27 cellular contexts compared by ENCODE assay signal in genomic region chr2:76711490-76711889, GRCh38.
DNase-seq lines count a peak whose midpoint lies in the region; ATAC-seq and TF ChIP-seq lines count a peak whose summit lies in the region.
"Had no signal": no experiment of that assay in that cellular context is flagged by ENCODE, and none has a peak within 500 bp of the region (broad histone marks: within the 10 kb centered on the region; RNA-seq: fewer than 3 reads in every experiment).

No MANE protein-coding gene starts in this region.

- WGBS in stomach, 5 donors = 34 to 43% (median 37%) methylated on average over 2 of the region's 2 CpGs

- no peak overlapping the region for H2AFZ ChIP-seq in Karpas-422 (ENCODE audit: low read length)
- H2AFZ ChIP-seq: GM23248 had no signal

- H3K9me3 ChIP-seq in Karpas-422 (ENCODE audit: low read length) (peaks cover 24% of the 10 kb centered on the region), stomach (no peaks in the 10 kb centered on the region)
- H3K9me3 ChIP-seq: gastrocnemius medialis, right lobe of liver, SJCRH30, suprapubic skin, upper lobe of right lung had no signal

- H3K79me2 ChIP-seq in Karpas-422 (ENCODE audit: low read length) = no peaks in the 10 kb centered on the region

- no peak overlapping the region for H3K27ac ChIP-seq in Karpas-422 (ENCODE audit: low read length)
- H3K27ac ChIP-seq in stomach = no peak overlapping the region
- H3K27ac ChIP-seq: C4-2B, gastrocnemius medialis, GM23248, right lobe of liver, SJCRH30, suprapubic skin, upper lobe of right lung had no signal

- no peaks in the 10 kb centered on the region for H3K9me2 ChIP-seq in Karpas-422 (replicated peaks; ENCODE audit: insufficient read depth, low read length)

- H3K4me1 ChIP-seq in Karpas-422 (ENCODE audit: low read length) (no peaks in the 10 kb centered on the region), stomach (no peaks in the 10 kb centered on the region)
- H3K4me1 ChIP-seq: gastrocnemius medialis, right lobe of liver, SJCRH30, suprapubic skin, upper lobe of right lung had no signal

- intact Hi-C loops in stomach (cut with DNase I; ENCODE audit: low total_unique reads) = no loop called here

- no peaks in the 10 kb centered on the region for H3K36me3 ChIP-seq in Karpas-422 (ENCODE audit: insufficient read depth, low read length)
- H3K36me3 ChIP-seq in stomach = no peaks in the 10 kb centered on the region
- H3K36me3 ChIP-seq: gastrocnemius medialis, right lobe of liver, SJCRH30, suprapubic skin, upper lobe of right lung had no signal

- H3K27me3 ChIP-seq in Karpas-422 (ENCODE audit: low read length) (no peaks in the 10 kb centered on the region), stomach (no peaks in the 10 kb centered on the region)
- H3K27me3 ChIP-seq: gastrocnemius medialis, right lobe of liver, SJCRH30, suprapubic skin, upper lobe of right lung had no signal

- H3K4me3 ChIP-seq in Karpas-422 (ENCODE audit: low read length) (no peak overlapping the region), stomach (no peak overlapping the region)
- H3K4me3 ChIP-seq: gastrocnemius medialis, GM23248, right lobe of liver, SJCRH30, suprapubic skin, upper lobe of right lung had no signal

- TF ChIP-seq CTCF in stomach (IDR thresholded peaks at IDR 0.05) = no peak

- no peak for TF ChIP-seq EP300 in stomach (IDR thresholded peaks at IDR 0.05)

- DNase-seq in Karpas-422 = peak; percentile 23
- peak; percentile 73 for DNase-seq in NCI-H187 treated with DMSO at 0.1 percent for 48 hours (lab: John Stamatoyannopoulos, UW)
- peak; percentile 44 for DNase-seq in NCI-H748 treated with DMSO at 0.1 percent for 48 hours (lab: John Stamatoyannopoulos, UW)
- DNase-seq in iPS-NIHi7 (ENCODE audit: extremely low spot score) = peak; percentile 46
- DNase-seq in foreskin melanocyte = no peak
- DNase-seq in stomach = no peak
- DNase-seq: activated CD4-positive, alpha-beta T cell treated with anti-CD3 and anti-CD28 coated beads, Interleukin-2, amount 50 U/mL, for 1 hour; activated naive CD8-positive, alpha-beta T cell treated with anti-CD3 and anti-CD28 coated beads, Interleukin-2, amount 50 U/mL, for 24 hours; activated T-cell treated with anti-CD3 and anti-CD28 coated beads, Interleukin-2, amount 50 U/mL, for 4 hours; Calu3; central memory CD4-positive, alpha-beta T cell; dermis blood vessel endothelial cell; gastrocnemius medialis; GM23248; mesenchymal stem cell; NCI-H1436; right lobe of liver; SJCRH30; stimulated activated CD4-positive, alpha-beta T cell treated with anti-CD3 and anti-CD28 coated beads, Interleukin-12 subunit alpha, Interleukin-12 subunit beta, amount 100 ng/mL, for 4 hours; stimulated activated CD4-positive, alpha-beta T cell treated with anti-CD3 and anti-CD28 coated beads, Interleukin-4, amount 100 ng/mL, for 1 hour; T1000; upper lobe of right lung had no signal

- H3K4me2 ChIP-seq in Karpas-422 (ENCODE audit: low read depth, low read length, poor library complexity, severe bottlenecking) = no peak overlapping the region

- no peak overlapping the region for H3K9ac ChIP-seq in Karpas-422 (ENCODE audit: low read length)
- H3K9ac ChIP-seq: GM23248 had no signal

- TF ChIP-seq POLR2A in stomach (IDR thresholded peaks at IDR 0.05) = no peak

- H4K20me1 ChIP-seq in Karpas-422 (ENCODE audit: insufficient read depth, low read depth, low read length) = no peaks in the 10 kb centered on the region

- ATAC-seq in GM21360 (IDR thresholded peaks at IDR 0.05; ENCODE audit: unreplicated experiment) = no peak
- ATAC-seq: activated naive CD8-positive, alpha-beta T cell treated with anti-CD3 and anti-CD28 coated beads, Interleukin-2, amount 50 U/mL, for 24 hours; activated T-cell treated with anti-CD3 and anti-CD28 coated beads, Interleukin-2, amount 50 U/mL, for 4 hours; gastrocnemius medialis; left lobe of liver; right lobe of liver; stimulated activated effector memory CD8-positive, alpha-beta T cell treated with anti-CD3 and anti-CD28 coated beads, Interleukin-12 subunit alpha, Interleukin-12 subunit beta, amount 100 ng/mL, for 72 hours; upper lobe of right lung had no signal

Comparison
In these comparisons a context has a peak if more than half of its experiments do, and no peak if none do; other contexts are left out.
1. DNase-seq: peak in Karpas-422 (single experiment), NCI-H187 treated with DMSO at 0.1 percent for 48 hours (single experiment), NCI-H748 treated with DMSO at 0.1 percent for 48 hours (single experiment) and iPS-NIHi7 (single experiment); none in foreskin melanocyte (single experiment) and stomach (single experiment).